8 cellular contexts compared by ENCODE assay signal in the genomic region with DNA sequence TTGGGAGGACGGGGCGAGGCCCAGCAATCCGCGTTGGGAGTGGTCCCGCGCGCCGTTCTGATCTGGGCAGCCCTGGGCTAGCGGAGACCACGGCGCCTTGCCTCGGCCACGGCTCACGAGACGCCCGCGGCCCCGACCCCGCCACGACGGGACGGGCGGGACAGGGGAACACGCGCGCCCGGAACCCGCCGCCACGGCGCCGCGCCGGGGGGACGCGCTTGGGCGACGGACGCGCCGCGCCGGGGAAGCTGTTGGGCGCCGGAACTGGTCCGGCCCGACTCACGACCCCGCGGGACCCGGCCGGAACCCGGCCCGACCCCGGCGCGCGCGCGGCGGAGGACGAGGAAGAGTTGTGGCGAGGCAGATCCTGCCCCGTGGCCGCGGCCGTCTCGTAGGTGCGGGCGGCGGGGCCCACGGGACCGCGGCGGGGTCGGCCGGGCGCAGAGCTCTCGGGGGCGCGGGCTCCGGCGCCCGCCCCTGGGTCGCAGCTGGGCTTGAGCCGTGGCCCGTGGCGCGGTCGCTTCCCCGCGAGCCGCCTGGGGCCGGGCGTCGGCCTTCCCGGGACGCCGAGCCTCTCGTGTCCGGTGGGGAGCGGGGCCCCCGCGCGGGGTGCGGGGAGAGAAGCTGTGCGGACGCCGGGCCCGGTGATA. TPM values are rescaled to one million over a fixed set of nuclear protein-coding genes. Genes with fewer than 3 reads are reported as not detected.
DNase-seq lines count a peak whose midpoint lies in the region; ATAC-seq and TF ChIP-seq lines count a peak whose summit lies in the region.

Gene ACSF3 (plus strand): TSS at position 251 of the 650 bp plus-strand sequence. CDS start 6,830 bp downstream, outside the sequence.

- DNase-seq in GM03348 (ENCODE audit: low spot score), result peak; percentile 95
- peak; percentile 69 for DNase-seq in RWPE1 (ENCODE audit: low spot score)
- DNase-seq in activated gamma-delta T cell treated with Interleukin-2 at 50 U/mL for 16 hours, result peak; percentile 62
- DNase-seq in foreskin keratinocyte, result no peak
- DNase-seq in NCI-H1105 treated with DMSO at 0.1 percent for 48 hours (lab: John Stamatoyannopoulos, UW), result no peak

- peak within 1 kb of the TSS; percentile 70 for H3K27ac ChIP-seq in RWPE1
- no peak within 1 kb of the TSS for H3K27ac ChIP-seq in foreskin keratinocyte
- no peak within 1 kb of the TSS for H3K27ac ChIP-seq in subcutaneous abdominal adipose tissue (ENCODE audit: low read depth, low read length)

- H3K9ac ChIP-seq in subcutaneous abdominal adipose tissue (ENCODE audit: low read length in 5 of 5), result peak within 1 kb of the TSS; percentile 63 to 94 (median 81)

- POLR2A ChIA-PET in RWPE1 (lab: Yijun Ruan, JAX; ENCODE audit: low non-redundant PET), result interaction anchor here (0.6 kb wide), 1 partner anchor 163 kb away, joined by 3 read pairs; no protein-coding TSS in a partner anchor

- no peak for TF ChIP-seq CTCF in RWPE1 (conservative IDR thresholded peaks at IDR 0.05; ENCODE audit: low read depth)
- TF ChIP-seq CTCF in foreskin keratinocyte (conservative IDR thresholded peaks at IDR 0.05), result no peak

- CTCF ChIA-PET in RWPE1 (lab: Yijun Ruan, JAX), result no interaction called here

- H3K36me3 ChIP-seq in neuron (ENCODE audit: insufficient read depth, low read length), result no peaks in the 10 kb centered on the region
- H3K36me3 ChIP-seq in subcutaneous abdominal adipose tissue (ENCODE audit: control insufficient read depth in 5 of 5, insufficient read depth in 5 of 5, low read length in 5 of 5), result peaks cover 0 to 5% (median 3%) of the 10 kb centered on the region in 5 donors

- ATAC-seq in HG02610 (IDR thresholded peaks at IDR 0.05; ENCODE audit: unreplicated experiment) (peak; percentile 39), foreskin keratinocyte (peak; percentile 39)

- H3K27me3 ChIP-seq in foreskin keratinocyte (peaks cover 23% of the 10 kb centered on the region), neuron (ENCODE audit: insufficient read depth, low read length) (peaks cover 20% of the 10 kb centered on the region), subcutaneous abdominal adipose tissue (ENCODE audit: control insufficient read depth in 5 of 5, insufficient read depth in 4 of 5, low read length in 5 of 5) (peaks cover 17 to 35% (median 28%) of the 10 kb centered on the region in 5 donors)

- peak within 1 kb of the TSS; percentile 42 for H2AFZ ChIP-seq in neuron (ENCODE audit: low read depth, low read length)

- no peaks in the 10 kb centered on the region for H3K4me1 ChIP-seq in foreskin keratinocyte
- peaks cover 19% of the 10 kb centered on the region for H3K4me1 ChIP-seq in neuron (ENCODE audit: insufficient read depth, low read length)
- H3K4me1 ChIP-seq in subcutaneous abdominal adipose tissue (ENCODE audit: control insufficient read depth in 5 of 5, insufficient read depth in 5 of 5, low read length in 5 of 5), result peaks cover 2 to 29% (median 21%) of the 10 kb centered on the region in 5 donors

- H3K4me3 ChIP-seq in neuron (ENCODE audit: low read length) (peak within 1 kb of the TSS; percentile 66), subcutaneous abdominal adipose tissue (ENCODE audit: low read depth in 1 of 5, low read length in 5 of 5) (peak within 1 kb of the TSS; percentile 75 to 87 (median 83))

- H3K9me3 ChIP-seq in neuron (ENCODE audit: low read length) (no peaks in the 10 kb centered on the region), subcutaneous abdominal adipose tissue (ENCODE audit: control insufficient read depth in 5 of 5, low read length in 5 of 5) (no peaks in the 10 kb centered on the region)

RNA-seq across cellular contexts. Expression of gene ACSF3, which starts in this region (rescaled TPM):
- 16.9 and 19.0 TPM in 2 replicates for total RNA-seq in foreskin keratinocyte
- 17.8 and 18.7 TPM in 2 replicates for polyA plus RNA-seq in foreskin keratinocyte

Comparison
In these comparisons a context has a peak if more than half of its experiments do, and no peak if none do; other contexts are left out.
1. DNase-seq: peak in GM03348 (single experiment), RWPE1 (single experiment) and activated gamma-delta T cell treated with Interleukin-2 at 50 U/mL for 16 hours (single experiment); none in foreskin keratinocyte (0 of 2) and NCI-H1105 treated with DMSO at 0.1 percent for 48 hours (single experiment).